Comparison of ENCODE assay signal across 1 cellular context in the genomic region with DNA sequence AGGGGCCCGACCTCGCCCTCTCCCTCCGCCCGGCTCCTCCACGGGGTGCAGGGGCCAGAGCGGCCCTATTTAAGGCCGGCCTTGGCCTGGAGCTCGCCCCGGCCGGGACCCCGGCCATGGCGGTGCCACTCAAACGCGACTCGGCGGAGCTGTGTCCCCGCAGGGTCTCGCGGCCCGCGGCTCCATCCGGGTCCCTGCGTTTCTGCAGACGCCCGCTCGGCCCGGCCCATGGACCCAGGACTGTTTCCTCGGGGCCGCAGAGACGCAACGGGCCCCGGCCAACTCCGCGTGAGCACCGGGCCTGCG.
TF ChIP-seq lines count a peak whose summit lies in the region.

No MANE protein-coding gene starts in this region.

TF ChIP-seq in endothelial cell of umbilical vein, 7 proteins besides CTCF, POLR2A, EP300 and RAD21 (continued from another document):
- TF ChIP-seq JUN (IDR thresholded peaks at IDR 0.05; ENCODE audit: borderline replicate concordance, insufficient read depth, insufficient read length, low read depth) (no peak), FOS (IDR thresholded peaks at IDR 0.05; ENCODE audit: borderline replicate concordance, insufficient read depth, low read length) (no peak), POLR2AphosphoS5 (IDR thresholded peaks at IDR 0.05; ENCODE audit: insufficient read depth, low read depth, low read length) (no peak)
- TF ChIP-seq, protein P1, sequence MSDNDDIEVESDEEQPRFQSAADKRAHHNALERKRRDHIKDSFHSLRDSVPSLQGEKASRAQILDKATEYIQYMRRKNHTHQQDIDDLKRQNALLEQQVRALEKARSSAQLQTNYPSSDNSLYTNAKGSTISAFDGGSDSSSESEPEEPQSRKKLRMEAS (IDR thresholded peaks at IDR 0.05; ENCODE audit: insufficient read depth, insufficient read length) = no peak
TF ChIP-seq in endothelial cell of umbilical vein: peak in this region for 0.
